ENCODE assay signal across 8 cellular contexts in the genomic region with DNA sequence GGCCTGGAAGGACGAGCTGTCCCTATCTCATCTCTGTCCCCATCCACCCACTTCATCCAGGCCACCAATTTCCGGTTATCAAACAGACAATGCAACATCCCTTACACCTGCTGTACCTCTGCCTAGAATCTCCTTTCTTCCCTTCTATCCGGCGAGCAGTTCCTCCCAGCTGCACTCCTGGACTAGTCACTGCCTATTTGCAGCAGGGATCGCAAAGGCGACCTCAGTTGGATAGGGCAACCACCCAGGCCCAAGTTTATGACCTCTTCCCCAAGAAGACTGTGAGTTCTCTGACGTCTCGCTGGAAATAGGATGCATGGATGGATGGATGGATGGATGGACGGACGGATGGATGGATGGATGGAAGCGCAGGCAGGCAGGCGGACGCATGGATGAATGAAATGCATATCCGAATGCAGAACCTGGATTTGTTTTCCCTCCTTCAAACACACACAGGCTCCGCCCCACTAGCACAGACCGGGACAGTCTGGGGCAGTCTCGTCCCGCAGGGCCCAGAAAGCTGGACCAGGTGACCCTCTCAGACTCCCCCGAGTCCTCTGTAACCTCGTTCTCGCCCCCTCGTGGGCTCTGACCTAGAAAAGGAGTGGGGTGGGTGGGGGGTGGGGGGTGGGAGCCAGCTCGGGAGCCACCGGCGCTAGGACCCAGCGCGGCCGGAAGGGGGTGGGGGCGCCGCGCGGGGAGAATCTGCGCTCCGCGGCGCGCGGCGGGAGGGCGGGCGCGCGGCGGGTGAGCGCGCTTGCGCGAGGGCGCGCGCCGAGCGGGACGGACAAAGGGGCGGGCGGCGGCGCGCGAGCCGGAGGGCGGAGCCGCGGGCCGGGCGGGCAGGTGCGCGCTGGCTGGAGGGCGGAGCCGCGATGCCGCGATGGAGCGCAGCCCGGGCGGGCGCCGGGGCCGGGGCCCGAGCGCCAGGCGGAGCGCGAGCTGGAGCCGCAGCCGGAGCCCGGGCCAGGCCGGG. TPM values are rescaled to one million over a fixed set of nuclear protein-coding genes. Genes with fewer than 3 reads are reported as not detected.
DNase-seq lines count a peak whose midpoint lies in the region; ATAC-seq and TF ChIP-seq lines count a peak whose summit lies in the region.

A gene (plus strand): TSS at position 875 of the 976 bp plus-strand sequence. CDS start 24,867 bp downstream, outside the sequence.

- no peak for TF ChIP-seq CTCF in fibroblast of mammary gland (conservative IDR thresholded peaks at IDR 0.05; ENCODE audit: control insufficient read depth, insufficient read depth, low read depth, low read length)
- TF ChIP-seq CTCF in nephron progenitor cell (IDR thresholded peaks at IDR 0.05): no peak

- in situ Hi-C loops in Caki2 (cut with HindIII; ENCODE audit: low pct_unique_long_range_greater_than_20kb, low sequenced_read_pairs): no loop called here

- DNase-seq in Caki2 (ENCODE audit: low read depth): peak; percentile 70
- DNase-seq in RKO (ENCODE audit: low spot score): peak; percentile 81
- peak; percentile 66 to 77 for DNase-seq in activated T-helper 1 cell treated with anti-CD3 and anti-CD28 coated beads, Interleukin-2, amount 50 U/mL, for 16 hours (ENCODE audit: low read depth in 1 of 2, low spot score in 1 of 2)
- peak; percentile 22 for DNase-seq in fibroblast of mammary gland (ENCODE audit: low read depth)
- DNase-seq in nephron progenitor cell: peak; percentile 88

- 0 out of 2 replicates have a peak, but pooled peaks cover 4% of the 10 kb centered on the region for H3K36me3 ChIP-seq in KOPT-K1 (ENCODE audit: insufficient read depth, low read length)

- H3K4me1 Mint-ChIP-seq in nephron progenitor cell: peaks cover 65% of the 10 kb centered on the region
- peaks cover 56% of the 10 kb centered on the region for H3K4me1 Mint-ChIP-seq in stimulated activated naive CD8-positive, alpha-beta T cell treated with anti-CD3 and anti-CD28 coated beads, Interleukin-15, Interleukin-2, amounts not matched to agents 100 ng/mL and 50 ng/mL, for 24 hours (ENCODE audit: low read depth)

- no peaks in the 10 kb centered on the region for H3K9me3 ChIP-seq in KOPT-K1 (ENCODE audit: insufficient read depth, low read length, poor library complexity, severe bottlenecking)

- peaks cover 19% of the 10 kb centered on the region for H3K36me3 Mint-ChIP-seq in nephron progenitor cell (ENCODE audit: low read depth)
- no peaks in the 10 kb centered on the region for H3K36me3 Mint-ChIP-seq in stimulated activated naive CD8-positive, alpha-beta T cell treated with anti-CD3 and anti-CD28 coated beads, Interleukin-15, Interleukin-2, amounts not matched to agents 100 ng/mL and 50 ng/mL, for 24 hours (ENCODE audit: low read depth)

- H3K27me3 Mint-ChIP-seq in nephron progenitor cell (ENCODE audit: low read depth, poor library complexity): no peaks in the 10 kb centered on the region
- no peaks in the 10 kb centered on the region for H3K27me3 Mint-ChIP-seq in stimulated activated naive CD8-positive, alpha-beta T cell treated with anti-CD3 and anti-CD28 coated beads, Interleukin-15, Interleukin-2, amounts not matched to agents 100 ng/mL and 50 ng/mL, for 24 hours

- H3K9me3 Mint-ChIP-seq in nephron progenitor cell: no peaks in the 10 kb centered on the region
- H3K9me3 Mint-ChIP-seq in stimulated activated naive CD8-positive, alpha-beta T cell treated with anti-CD3 and anti-CD28 coated beads, Interleukin-15, Interleukin-2, amounts not matched to agents 100 ng/mL and 50 ng/mL, for 24 hours: no peaks in the 10 kb centered on the region

- H3K27ac ChIP-seq in KOPT-K1 (ENCODE audit: low read depth, low read length, poor library complexity, severe bottlenecking): peak within 1 kb of the TSS; percentile 77

- peak within 1 kb of the TSS; percentile 98 for H3K4me3 Mint-ChIP-seq in nephron progenitor cell
- peak within 1 kb of the TSS; percentile 88 for H3K4me3 Mint-ChIP-seq in stimulated activated naive CD8-positive, alpha-beta T cell treated with anti-CD3 and anti-CD28 coated beads, Interleukin-15, Interleukin-2, amounts not matched to agents 100 ng/mL and 50 ng/mL, for 24 hours

- peak within 1 kb of the TSS; percentile 38 for H3K4me3 ChIP-seq in fibroblast of mammary gland (ENCODE audit: control insufficient read depth, low read depth, low read length)

- peak; percentile 74 for ATAC-seq in GM21576 (IDR thresholded peaks at IDR 0.05; ENCODE audit: unreplicated experiment)

- peak within 1 kb of the TSS; percentile 92 for H3K27ac Mint-ChIP-seq in nephron progenitor cell
- peak within 1 kb of the TSS; percentile 87 for H3K27ac Mint-ChIP-seq in stimulated activated naive CD8-positive, alpha-beta T cell treated with anti-CD3 and anti-CD28 coated beads, Interleukin-15, Interleukin-2, amounts not matched to agents 100 ng/mL and 50 ng/mL, for 24 hours

RNA-seq across cellular contexts. Expression of the gene that starts here (rescaled TPM):
- total RNA-seq in Caki2 (2014; rRNA removed; shearing (Covaris generic); ENCODE audit: low replicate concordance): 0.06 and 0.27 TPM in 2 replicates

Comparison
In these comparisons a context has a peak if more than half of its experiments do, and no peak if none do; other contexts are left out.
1. Peak in every context shown above with its lines: DNase-seq, ATAC-seq, H3K4me3 ChIP-seq and H3K27ac ChIP-seq.
2. Peak in DNase-seq in Caki2; RNA of the gene not detected or under 1 TPM.
3. DNase-seq: peak in every context shown above with its lines; median percentile 88 in nephron progenitor cell; 81 in RKO; 72 in activated T-helper 1 cell treated with anti-CD3 and anti-CD28 coated beads, Interleukin-2, amount 50 U/mL, for 16 hours; 70 in Caki2; 22 in fibroblast of mammary gland.